ENCODE assay signal across 23 cellular contexts in the genomic region with DNA sequence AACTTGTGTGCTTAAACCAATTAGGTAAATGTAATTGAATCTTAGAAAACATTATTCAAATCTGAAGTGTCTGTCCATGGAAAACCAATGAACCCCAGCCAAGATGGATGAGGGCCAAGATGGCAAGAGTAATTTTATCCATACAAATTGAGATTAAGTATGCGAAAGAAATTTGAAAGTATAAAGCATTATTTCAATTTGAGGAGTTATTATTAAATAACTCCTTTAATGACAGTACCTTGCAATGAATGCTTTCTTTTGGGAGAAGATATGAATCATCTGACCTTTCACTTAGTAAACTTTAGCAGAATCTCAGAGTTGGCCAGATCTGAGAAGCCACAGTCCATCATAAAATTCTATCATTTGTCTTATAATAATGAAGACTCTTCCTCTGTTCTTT.
A peak's percentile ranks its signal among the peaks of the same experiment; 100 is the strongest.
DNase-seq lines count a peak whose midpoint lies in the region; ATAC-seq, FAIRE-seq and TF ChIP-seq lines count a peak whose summit lies in the region.
"Had no signal": no experiment of that assay in that cellular context is flagged by ENCODE, and none has a peak within 500 bp of the region (broad histone marks: within the 10 kb centered on the region; RNA-seq: fewer than 3 reads in every experiment).

No MANE protein-coding gene starts in this region.

- no peaks in the 10 kb centered on the region for H3K27me3 Mint-ChIP-seq in astrocyte (ENCODE audit: low read depth, unreplicated experiment)

- FAIRE-seq in astrocyte (lab: Jason Lieb, UNC): no peak

- H3K4me2 ChIP-seq in astrocyte (ENCODE audit: low read length): peak overlapping the region; percentile 38

- H4K20me1 ChIP-seq in astrocyte (ENCODE audit: insufficient read depth, low read length): no peaks in the 10 kb centered on the region

- no peak overlapping the region for H3K4me3 Mint-ChIP-seq in astrocyte (ENCODE audit: unreplicated experiment)
- H3K4me3 Mint-ChIP-seq: activated CD4-positive, alpha-beta T cell treated with anti-CD3 and anti-CD28 coated beads, Interleukin-2, amount 10 ng/mL, durations not matched to agents 7 days and 5 days; activated T-helper 1 cell treated with anti-CD3 and anti-CD28 coated beads, Interleukin-12 subunit alpha, Interleukin-12 subunit beta, Interleukin-2, Interleukin-4 antibody, amounts not matched to agents 30 ng/mL and 10 ng/mL and 1 ng/mL, durations not matched to agents 14 hours and 24 hours and 36 hours; natural killer cell treated with Interleukin-12 subunit alpha and Interleukin-12 subunit beta and Interleukin-15 and Interleukin-18, amount 100 ng/mL, for 72 hours had no signal

- H3K4me1 ChIP-seq in astrocyte (ENCODE audit: insufficient read depth, low read length): peaks cover 10% of the 10 kb centered on the region
- H3K4me1 ChIP-seq: left lung, Peyer's patch, suprapubic skin, uterus had no signal

- H3K9me3 Mint-ChIP-seq in astrocyte (ENCODE audit: unreplicated experiment): no peaks in the 10 kb centered on the region
- H3K9me3 Mint-ChIP-seq: activated CD4-positive, alpha-beta T cell treated with anti-CD3 and anti-CD28 coated beads, Interleukin-2, amount 10 ng/mL, durations not matched to agents 7 days and 5 days; natural killer cell treated with Interleukin-12 subunit alpha and Interleukin-12 subunit beta and Interleukin-15 and Interleukin-18, amount 100 ng/mL, for 72 hours had no signal

- DNase-seq in AG10803 (ENCODE audit: low read depth): peak; percentile 47
- DNase-seq in HT1080 (ENCODE audit: low read depth): peak; percentile 25
- peak; percentile 35 for DNase-seq in astrocyte (ENCODE audit: low read depth)
- DNase-seq in foreskin fibroblast: peak; percentile 34 to 67
- no peak for DNase-seq in AG08396 (ENCODE audit: low spot score)
- DNase-seq in dedifferentiated amniotic fluid mesenchymal stem cell (ENCODE audit: extremely low spot score): no peak
- no peak for DNase-seq in activated CD4-positive, CD25-positive, alpha-beta regulatory T cell (lab: John Stamatoyannopoulos, UW)
- DNase-seq: activated CD4-positive, alpha-beta T cell treated with anti-CD3 and anti-CD28 coated beads, Interleukin-2, amount 10 ng/mL, durations not matched to agents 7 days and 5 days; activated naive CD4-positive, alpha-beta T cell treated with anti-CD3 and anti-CD28 coated beads, Interleukin-2, amount 50 U/mL, for 16 hours; DMS153; effector CD8-positive, alpha-beta T cell; heart right ventricle; left lung; NCI-H1092; NCI-H2029 treated with DMSO at 0.1 percent for 48 hours; Peyer's patch; uterus had no signal

- H3K27ac Mint-ChIP-seq in astrocyte (ENCODE audit: unreplicated experiment): no peak overlapping the region
- H3K27ac Mint-ChIP-seq: activated CD4-positive, alpha-beta T cell treated with anti-CD3 and anti-CD28 coated beads, Interleukin-2, amount 10 ng/mL, durations not matched to agents 7 days and 5 days; activated T-helper 1 cell treated with anti-CD3 and anti-CD28 coated beads, Interleukin-12 subunit alpha, Interleukin-12 subunit beta, Interleukin-2, Interleukin-4 antibody, amounts not matched to agents 30 ng/mL and 10 ng/mL and 1 ng/mL, durations not matched to agents 14 hours and 24 hours and 36 hours; natural killer cell treated with Interleukin-12 subunit alpha and Interleukin-12 subunit beta and Interleukin-15 and Interleukin-18, amount 100 ng/mL, for 72 hours had no signal

- ATAC-seq in HG03097 (IDR thresholded peaks at IDR 0.05; ENCODE audit: low FRiP score, unreplicated experiment): no peak
- ATAC-seq: heart right ventricle; left lung; natural killer cell treated with Interleukin-12 subunit alpha and Interleukin-12 subunit beta and Interleukin-15 and Interleukin-18, amount 100 ng/mL, for 72 hours had no signal

- H3K4me3 ChIP-seq in AG10803 (ENCODE audit: low read length): no peak overlapping the region
- no peak overlapping the region for H3K4me3 ChIP-seq in astrocyte (ENCODE audit: insufficient read depth, low read depth, low read length)
- no peak overlapping the region for H3K4me3 ChIP-seq in foreskin fibroblast (ENCODE audit: low read depth in 1 of 2, low read length in 2 of 2)
- H3K4me3 ChIP-seq: esophagus muscularis mucosa, heart right ventricle, left lung, Peyer's patch, suprapubic skin, uterus had no signal

- no peak for TF ChIP-seq CTCF in AG10803 (conservative IDR thresholded peaks at IDR 0.05; ENCODE audit: low read length)
- TF ChIP-seq CTCF in astrocyte (IDR thresholded peaks at IDR 0.05; ENCODE audit: insufficient read depth, low read depth, low read length): no peak
- TF ChIP-seq CTCF in foreskin fibroblast (IDR thresholded peaks at IDR 0.05; ENCODE audit: low read depth, low read length): no peak

- no peaks in the 10 kb centered on the region for H3K36me3 ChIP-seq in astrocyte (ENCODE audit: insufficient read depth, low read length)
- H3K36me3 ChIP-seq: ascending aorta, esophagus muscularis mucosa, heart right ventricle, left lung, Peyer's patch, suprapubic skin, uterus had no signal

- H3K36me3 Mint-ChIP-seq in astrocyte (ENCODE audit: low read depth, unreplicated experiment): no peaks in the 10 kb centered on the region
- H3K36me3 Mint-ChIP-seq: natural killer cell treated with Interleukin-12 subunit alpha and Interleukin-12 subunit beta and Interleukin-15 and Interleukin-18, amount 100 ng/mL, for 72 hours had no signal

- H2AFZ ChIP-seq in astrocyte (ENCODE audit: low read depth, low read length): no peak overlapping the region

- H3K9me3 ChIP-seq in astrocyte (ENCODE audit: insufficient read depth, low read depth, low read length): no peaks in the 10 kb centered on the region
- H3K9me3 ChIP-seq: ascending aorta, esophagus muscularis mucosa, heart right ventricle, left lung, Peyer's patch, suprapubic skin, uterus had no signal

- no peak overlapping the region for H3K27ac ChIP-seq in astrocyte (ENCODE audit: low read depth, low read length)
- H3K27ac ChIP-seq: ascending aorta, heart right ventricle, Peyer's patch, suprapubic skin had no signal

- H3K9ac ChIP-seq in astrocyte (ENCODE audit: low read length): no peak overlapping the region

- H3K79me2 ChIP-seq in astrocyte (ENCODE audit: insufficient read depth, low read length): no peaks in the 10 kb centered on the region

- H3K4me1 Mint-ChIP-seq in astrocyte (ENCODE audit: low read depth, unreplicated experiment): peaks cover 42% of the 10 kb centered on the region

- H3K27me3 ChIP-seq in astrocyte (ENCODE audit: insufficient read depth, low read length): no peaks in the 10 kb centered on the region
- H3K27me3 ChIP-seq: ascending aorta, esophagus muscularis mucosa, heart right ventricle, left lung, Peyer's patch, suprapubic skin, uterus had no signal

Comparison
In these comparisons a context has a peak if more than half of its experiments do, and no peak if none do; other contexts are left out.
1. DNase-seq: peak in AG10803 (single experiment), HT1080 (single experiment), astrocyte (single experiment) and foreskin fibroblast (2 of 2); none in AG08396 (single experiment), dedifferentiated amniotic fluid mesenchymal stem cell (single experiment) and activated CD4-positive, CD25-positive, alpha-beta regulatory T cell (0 of 4).